22 cellular contexts compared by ENCODE assay signal in the genomic region with DNA sequence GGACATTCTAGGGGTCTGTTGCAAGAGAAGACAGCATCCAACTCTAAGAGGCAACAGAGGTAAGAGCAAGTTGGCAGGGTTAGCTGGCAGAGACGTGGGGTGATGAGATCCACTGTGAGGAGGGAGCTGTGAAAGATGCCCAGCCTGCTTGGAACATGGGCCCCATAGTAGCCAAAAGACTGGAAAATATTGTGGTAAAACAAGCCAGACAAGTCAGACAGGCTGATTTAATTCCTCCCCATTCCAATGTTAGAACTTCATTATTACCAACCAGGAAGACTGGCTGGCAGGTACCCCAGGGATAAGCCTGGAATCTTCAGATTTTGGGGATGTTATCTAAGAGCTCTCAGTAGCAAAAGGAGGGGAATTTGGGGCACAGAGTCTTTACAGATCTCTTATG.
"Had no signal": no experiment of that assay in that cellular context is flagged by ENCODE, and none has a peak within 500 bp of the region (broad histone marks: within the 10 kb centered on the region; RNA-seq: fewer than 3 reads in every experiment).

No MANE protein-coding gene starts in this region.

- H3K4me3 ChIP-seq: SJSA1, SK-N-MC had no signal

- H3K27me3 ChIP-seq: SJSA1 had no signal

- DNase-seq: KBM-7, MV-4-11, NCI-H1048, NCI-H1105, NCI-H1417, NCI-H1436 treated with DMSO at 0.1 percent for 48 hours, NCI-H1694, NCI-H187 treated with DMSO at 0.1 percent for 48 hours, NCI-H2029 treated with DMSO at 0.1 percent for 48 hours, NCI-H2107, NCI-H226, NCI-H446, NCI-H510A, NCI-H524 treated with DMSO at 0.1 percent for 48 hours, NCI-H69, NCI-H774, Right ventricle myocardium superior, RPMI8226, SIG-M5 had no signal

- H3K27ac ChIP-seq: HL-60, SJSA1, SK-N-MC had no signal

- H3K9me3 ChIP-seq: SJSA1 had no signal

- H3K36me3 ChIP-seq: SJSA1 had no signal
